ENCODE assay signal across 22 cellular contexts in genomic region chr6:15874821-15875220, GRCh38.
DNase-seq lines count a peak whose midpoint lies in the region; ATAC-seq and TF ChIP-seq lines count a peak whose summit lies in the region.
"Had no signal": no experiment of that assay in that cellular context is flagged by ENCODE, and none has a peak within 500 bp of the region (broad histone marks: within the 10 kb centered on the region; RNA-seq: fewer than 3 reads in every experiment).

No MANE protein-coding gene starts in this region.

- no peak for TF ChIP-seq RAD21 in SK-N-SH (IDR thresholded peaks at IDR 0.05; ENCODE audit: low read length)

- 25% methylated on average over 3 of the region's 3 CpGs for WGBS in SK-N-SH (ENCODE audit: low lambda C conversion rate)

- no peaks in the 10 kb centered on the region for H3K27me3 Mint-ChIP-seq in stimulated activated memory B cell treated with anti-CD40 and anti-IgM and Interleukin-4, amounts not matched to agents 10 μg/mL and 1 μg/mL and 100 μg/mL, for 72 hours

- POLR2A ChIA-PET in SK-N-SH (lab: Yijun Ruan, JAX) (no interaction called here), RWPE1 (lab: Yijun Ruan, JAX; ENCODE audit: low non-redundant PET) (no interaction called here)

- no peak for TF ChIP-seq CTCF in SK-N-SH (IDR thresholded peaks at IDR 0.05)
- no peak for TF ChIP-seq CTCF in RWPE1 (conservative IDR thresholded peaks at IDR 0.05; ENCODE audit: low read depth)

- H3K9me3 Mint-ChIP-seq in stimulated activated memory B cell treated with anti-CD40 and anti-IgM and Interleukin-4, amounts not matched to agents 10 μg/mL and 1 μg/mL and 100 μg/mL, for 72 hours, result no peaks in the 10 kb centered on the region
- H3K9me3 Mint-ChIP-seq: natural killer cell treated with Interleukin-12 subunit alpha and Interleukin-12 subunit beta and Interleukin-15 and Interleukin-18, amount 100 ng/mL, for 72 hours had no signal

- no peaks in the 10 kb centered on the region for H3K36me3 Mint-ChIP-seq in stimulated activated memory B cell treated with anti-CD40 and anti-IgM and Interleukin-4, amounts not matched to agents 10 μg/mL and 1 μg/mL and 100 μg/mL, for 72 hours
- H3K36me3 Mint-ChIP-seq: natural killer cell treated with Interleukin-12 subunit alpha and Interleukin-12 subunit beta and Interleukin-15 and Interleukin-18, amount 100 ng/mL, for 72 hours had no signal

- no peak for TF ChIP-seq EP300 in SK-N-SH (IDR thresholded peaks at IDR 0.05; ENCODE audit: borderline replicate concordance in 1 of 2, low read depth in 1 of 2, low read length in 1 of 2)

- H3K27me3 ChIP-seq in SK-N-SH (ENCODE audit: insufficient read depth), result no peaks in the 10 kb centered on the region
- no peaks in the 10 kb centered on the region for H3K27me3 ChIP-seq in SJSA1 (replicated peaks)

- CTCF ChIA-PET in SK-N-SH (lab: Yijun Ruan, JAX) (no interaction called here), RWPE1 (lab: Yijun Ruan, JAX) (interaction anchor here (0.7 kb wide), 1 partner anchor 19 kb away, joined by 3 read pairs; no protein-coding TSS in a partner anchor)

- no peak overlapping the region for H3K4me2 ChIP-seq in SK-N-SH

- peaks cover 4 to 11% of the 10 kb centered on the region in 2 experiments; a peak in 3 of 4 replicates for H3K4me1 ChIP-seq in SK-N-SH (ENCODE audit: control insufficient read depth in 1 of 2, insufficient read depth in 2 of 2, low read depth in 1 of 2, low read length in 1 of 2)
- peaks cover 72% of the 10 kb centered on the region for H3K4me1 ChIP-seq in SJSA1 (replicated peaks)
- H3K4me1 ChIP-seq: foreskin keratinocyte had no signal

- no peaks in the 10 kb centered on the region for H3K36me3 ChIP-seq in SK-N-SH (replicated peaks in 1 of 2; ENCODE audit: control insufficient read depth in 1 of 2, insufficient read depth in 2 of 2, low read length in 1 of 2)
- H3K36me3 ChIP-seq in SJSA1, result no peaks in the 10 kb centered on the region

- no peaks in the 10 kb centered on the region for H3K9me3 ChIP-seq in SK-N-SH
- no peaks in the 10 kb centered on the region for H3K9me3 ChIP-seq in SJSA1 (replicated peaks)

- no peak overlapping the region for H3K4me3 ChIP-seq in SK-N-SH (ENCODE audit: low read depth in 2 of 2, low read length in 1 of 2)
- no peak overlapping the region for H3K4me3 ChIP-seq in SJSA1

- DNase-seq in SK-N-SH (no peak), SJSA1 (ENCODE audit: low read depth in 1 of 2, low spot score in 2 of 2) (peak in 1 of 2 experiments; percentile 83), epithelial cell of prostate (ENCODE audit: low read depth, low spot score) (peak; percentile 33), NCI-H146 (lab: John Stamatoyannopoulos, UW) (no peak), NCI-H1105 treated with DMSO at 0.1 percent for 48 hours (lab: John Stamatoyannopoulos, UW) (no peak), RWPE1 (ENCODE audit: low spot score) (no peak)
- DNase-seq: activated naive CD4-positive, alpha-beta T cell; activated T-cell treated with anti-CD3 and anti-CD28 coated beads, Interleukin-2, amount 50 U/mL, for 1 hour; amniotic stem cell; DMS53; GOT3; hippocampal formation; NCI-H1048; NCI-H2081 treated with DMSO at 0.1 percent for 48 hours; NCI-H446 treated with DMSO at 0.1 percent for 48 hours; SHP77 treated with DMSO at 0.1 percent for 48 hours had no signal

- no peaks in the 10 kb centered on the region for H4K20me1 ChIP-seq in SK-N-SH (ENCODE audit: insufficient read depth)

- H3K79me2 ChIP-seq in SK-N-SH (ENCODE audit: insufficient read depth), result no peaks in the 10 kb centered on the region

- H3K27ac Mint-ChIP-seq in stimulated activated memory B cell treated with anti-CD40 and anti-IgM and Interleukin-4, amounts not matched to agents 10 μg/mL and 1 μg/mL and 100 μg/mL, for 72 hours, result peak overlapping the region; percentile 22
- H3K27ac Mint-ChIP-seq: natural killer cell treated with Interleukin-12 subunit alpha and Interleukin-12 subunit beta and Interleukin-15 and Interleukin-18, amount 100 ng/mL, for 72 hours had no signal

- ATAC-seq in SK-N-SH treated with all-trans-retinoic acid at 6 μM for 48 hours, result no peak
- ATAC-seq in stimulated activated memory B cell treated with anti-CD40 and anti-IgM and Interleukin-4, amounts not matched to agents 10 μg/mL and 1 μg/mL and 100 μg/mL, for 72 hours, result no peak
- ATAC-seq: activated CD4-positive, CD25-positive, alpha-beta regulatory T cell treated with anti-CD3 and anti-CD28 coated beads, Interleukin-2, amount 50 U/mL, for 24 hours; foreskin keratinocyte; natural killer cell treated with Interleukin-12 subunit alpha and Interleukin-12 subunit beta and Interleukin-15 and Interleukin-18, amount 100 ng/mL, for 72 hours had no signal

- no peak overlapping the region for H2AFZ ChIP-seq in SK-N-SH (ENCODE audit: low read depth)

- H3K27ac ChIP-seq in SK-N-SH (ENCODE audit: low read depth in 2 of 2, low read length in 1 of 2) (no peak overlapping the region), SJSA1 (peak overlapping the region; percentile 75), epithelial cell of prostate (no peak overlapping the region), RWPE1 (no peak overlapping the region)
- H3K27ac ChIP-seq: 22Rv1, foreskin keratinocyte had no signal

- peaks cover 40% of the 10 kb centered on the region for H3K4me1 Mint-ChIP-seq in stimulated activated memory B cell treated with anti-CD40 and anti-IgM and Interleukin-4, amounts not matched to agents 10 μg/mL and 1 μg/mL and 100 μg/mL, for 72 hours

- no peaks in the 10 kb centered on the region for H3K9me2 ChIP-seq in SK-N-SH

- no peaks in the 10 kb centered on the region for H3F3A ChIP-seq in SK-N-SH (replicated peaks; ENCODE audit: insufficient read depth)

- no peak overlapping the region for H3K9ac ChIP-seq in SK-N-SH

- no peak overlapping the region for H3K4me3 Mint-ChIP-seq in stimulated activated memory B cell treated with anti-CD40 and anti-IgM and Interleukin-4, amounts not matched to agents 10 μg/mL and 1 μg/mL and 100 μg/mL, for 72 hours
- H3K4me3 Mint-ChIP-seq: natural killer cell treated with Interleukin-12 subunit alpha and Interleukin-12 subunit beta and Interleukin-15 and Interleukin-18, amount 100 ng/mL, for 72 hours had no signal

TF ChIP-seq in SK-N-SH, 30 proteins besides CTCF, POLR2A, EP300 and RAD21 (continues in another document):
- TF ChIP-seq YY1 (IDR thresholded peaks at IDR 0.05; ENCODE audit: low read depth), result no peak
- TF ChIP-seq RXRA (IDR thresholded peaks at IDR 0.05; ENCODE audit: borderline replicate concordance, low read depth), result no peak
- no peak for TF ChIP-seq FOXJ3 (CRISPR knock-in tag; IDR thresholded peaks at IDR 0.05)
- TF ChIP-seq GATA2 (CRISPR knock-in tag; IDR thresholded peaks at IDR 0.05), result no peak
- no peak for TF ChIP-seq MEF2A (IDR thresholded peaks at IDR 0.05; ENCODE audit: borderline replicate concordance, low read depth)
- no peak for TF ChIP-seq POLR2AphosphoS5 (IDR thresholded peaks at IDR 0.05; ENCODE audit: low read depth, low read length)
- no peak for TF ChIP-seq RFX5 (IDR thresholded peaks at IDR 0.05; ENCODE audit: low read length)
- TF ChIP-seq TAF1 (IDR thresholded peaks at IDR 0.05; ENCODE audit: borderline replicate concordance, low read depth, low read length), result no peak
- TF ChIP-seq MXI1 (IDR thresholded peaks at IDR 0.05; ENCODE audit: low read depth, low read length), result no peak
- TF ChIP-seq JUND (IDR thresholded peaks at IDR 0.05), result peak; percentile 11; the same call in 1 of the 2 replicates
- TF ChIP-seq FOXM1 (IDR thresholded peaks at IDR 0.05; ENCODE audit: low read depth), result no peak

TF ChIP-seq in SK-N-SH treated with all-trans-retinoic acid at 6 μM for 48 hours, 23 proteins besides CTCF, POLR2A, EP300 and RAD21:
- TF ChIP-seq CSDC2 (CRISPR knock-in tag; IDR thresholded peaks at IDR 0.05) (no peak), ISL1 (CRISPR knock-in tag; IDR thresholded peaks at IDR 0.05) (no peak), BACH2 (CRISPR knock-in tag; IDR thresholded peaks at IDR 0.05; ENCODE audit: borderline replicate concordance) (no peak)
